In genomic region chr4:26342328-26343040, GRCh38 we compare ENCODE assay signal across 8 cellular contexts. TPM values are rescaled to one million over a fixed set of nuclear protein-coding genes. Genes with fewer than 3 reads are reported as not detected.
DNase-seq lines count a peak whose midpoint lies in the region; ATAC-seq and FAIRE-seq lines count a peak whose summit lies in the region.
"Had no signal": no experiment of that assay in that cellular context is flagged by ENCODE, and none has a peak within 500 bp of the region (broad histone marks: within the 10 kb centered on the region; RNA-seq: fewer than 3 reads in every experiment).

No MANE protein-coding gene starts in this region.

- DNase-seq in GM19239 (ENCODE audit: insufficient read length, low spot score), result no peak
- DNase-seq in OCI-M1 (lab: John Stamatoyannopoulos, UW), result peak; percentile 32
- peak; percentile 91 for DNase-seq in renal cortical epithelial cell (ENCODE audit: low read depth)
- DNase-seq in putamen (ENCODE audit: low spot score), result no peak
- no peak for DNase-seq in NCI-H2107 treated with DMSO at 0.1 percent for 48 hours (lab: John Stamatoyannopoulos, UW; ENCODE audit: unreplicated experiment)
- no peak for DNase-seq in NCI-H1105 (lab: John Stamatoyannopoulos, UW)
- DNase-seq: activated B cell treated with CpG ODN at 0.5 μM for 24 hours had no signal

- peak; percentile 90 for ATAC-seq in esophagus mucosa

- FAIRE-seq in GM19239 (lab: Jason Lieb, UNC), result peak; percentile 58

RNA-seq across cellular contexts. Expression of gene RBPJ, which starts 21.7 kb away (rescaled TPM):
- total RNA-seq in esophagus mucosa (23.6 TPM), renal cortical epithelial cell (90.7 and 93.4 TPM in 2 replicates)

Comparison
In these comparisons a context has a peak if more than half of its experiments do, and no peak if none do; other contexts are left out.
1. DNase-seq: peak in OCI-M1 (single experiment) and renal cortical epithelial cell (single experiment); none in GM19239 (single experiment), putamen (single experiment), NCI-H2107 treated with DMSO at 0.1 percent for 48 hours (single experiment) and NCI-H1105 (single experiment).